In the genomic region with DNA sequence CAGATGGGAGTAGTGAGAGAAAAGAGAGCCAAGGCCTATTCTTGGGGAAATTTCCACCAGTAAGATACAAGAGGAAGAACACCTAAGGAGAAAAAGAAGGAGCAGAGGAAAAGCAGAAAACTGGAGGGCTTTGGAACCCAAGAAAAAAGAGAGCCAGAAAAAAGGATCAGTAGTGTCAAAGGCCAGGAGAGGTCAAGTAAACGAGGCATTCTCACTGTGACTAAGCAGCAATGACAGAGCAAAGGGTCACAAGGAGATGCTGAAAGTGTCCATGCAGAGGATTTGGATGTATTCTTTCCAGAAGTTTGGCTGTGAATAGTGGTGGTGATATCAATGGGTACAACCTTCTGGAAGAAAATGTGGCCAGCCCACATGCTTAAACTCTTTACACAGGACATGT, we compare ENCODE assay signal across 1 cellular context.
TF ChIP-seq lines count a peak whose summit lies in the region.

No MANE protein-coding gene starts in this region.

TF ChIP-seq in GM23338, 12 proteins besides CTCF, POLR2A, EP300 and RAD21 (continued from another document):
- TF ChIP-seq, protein P1, sequence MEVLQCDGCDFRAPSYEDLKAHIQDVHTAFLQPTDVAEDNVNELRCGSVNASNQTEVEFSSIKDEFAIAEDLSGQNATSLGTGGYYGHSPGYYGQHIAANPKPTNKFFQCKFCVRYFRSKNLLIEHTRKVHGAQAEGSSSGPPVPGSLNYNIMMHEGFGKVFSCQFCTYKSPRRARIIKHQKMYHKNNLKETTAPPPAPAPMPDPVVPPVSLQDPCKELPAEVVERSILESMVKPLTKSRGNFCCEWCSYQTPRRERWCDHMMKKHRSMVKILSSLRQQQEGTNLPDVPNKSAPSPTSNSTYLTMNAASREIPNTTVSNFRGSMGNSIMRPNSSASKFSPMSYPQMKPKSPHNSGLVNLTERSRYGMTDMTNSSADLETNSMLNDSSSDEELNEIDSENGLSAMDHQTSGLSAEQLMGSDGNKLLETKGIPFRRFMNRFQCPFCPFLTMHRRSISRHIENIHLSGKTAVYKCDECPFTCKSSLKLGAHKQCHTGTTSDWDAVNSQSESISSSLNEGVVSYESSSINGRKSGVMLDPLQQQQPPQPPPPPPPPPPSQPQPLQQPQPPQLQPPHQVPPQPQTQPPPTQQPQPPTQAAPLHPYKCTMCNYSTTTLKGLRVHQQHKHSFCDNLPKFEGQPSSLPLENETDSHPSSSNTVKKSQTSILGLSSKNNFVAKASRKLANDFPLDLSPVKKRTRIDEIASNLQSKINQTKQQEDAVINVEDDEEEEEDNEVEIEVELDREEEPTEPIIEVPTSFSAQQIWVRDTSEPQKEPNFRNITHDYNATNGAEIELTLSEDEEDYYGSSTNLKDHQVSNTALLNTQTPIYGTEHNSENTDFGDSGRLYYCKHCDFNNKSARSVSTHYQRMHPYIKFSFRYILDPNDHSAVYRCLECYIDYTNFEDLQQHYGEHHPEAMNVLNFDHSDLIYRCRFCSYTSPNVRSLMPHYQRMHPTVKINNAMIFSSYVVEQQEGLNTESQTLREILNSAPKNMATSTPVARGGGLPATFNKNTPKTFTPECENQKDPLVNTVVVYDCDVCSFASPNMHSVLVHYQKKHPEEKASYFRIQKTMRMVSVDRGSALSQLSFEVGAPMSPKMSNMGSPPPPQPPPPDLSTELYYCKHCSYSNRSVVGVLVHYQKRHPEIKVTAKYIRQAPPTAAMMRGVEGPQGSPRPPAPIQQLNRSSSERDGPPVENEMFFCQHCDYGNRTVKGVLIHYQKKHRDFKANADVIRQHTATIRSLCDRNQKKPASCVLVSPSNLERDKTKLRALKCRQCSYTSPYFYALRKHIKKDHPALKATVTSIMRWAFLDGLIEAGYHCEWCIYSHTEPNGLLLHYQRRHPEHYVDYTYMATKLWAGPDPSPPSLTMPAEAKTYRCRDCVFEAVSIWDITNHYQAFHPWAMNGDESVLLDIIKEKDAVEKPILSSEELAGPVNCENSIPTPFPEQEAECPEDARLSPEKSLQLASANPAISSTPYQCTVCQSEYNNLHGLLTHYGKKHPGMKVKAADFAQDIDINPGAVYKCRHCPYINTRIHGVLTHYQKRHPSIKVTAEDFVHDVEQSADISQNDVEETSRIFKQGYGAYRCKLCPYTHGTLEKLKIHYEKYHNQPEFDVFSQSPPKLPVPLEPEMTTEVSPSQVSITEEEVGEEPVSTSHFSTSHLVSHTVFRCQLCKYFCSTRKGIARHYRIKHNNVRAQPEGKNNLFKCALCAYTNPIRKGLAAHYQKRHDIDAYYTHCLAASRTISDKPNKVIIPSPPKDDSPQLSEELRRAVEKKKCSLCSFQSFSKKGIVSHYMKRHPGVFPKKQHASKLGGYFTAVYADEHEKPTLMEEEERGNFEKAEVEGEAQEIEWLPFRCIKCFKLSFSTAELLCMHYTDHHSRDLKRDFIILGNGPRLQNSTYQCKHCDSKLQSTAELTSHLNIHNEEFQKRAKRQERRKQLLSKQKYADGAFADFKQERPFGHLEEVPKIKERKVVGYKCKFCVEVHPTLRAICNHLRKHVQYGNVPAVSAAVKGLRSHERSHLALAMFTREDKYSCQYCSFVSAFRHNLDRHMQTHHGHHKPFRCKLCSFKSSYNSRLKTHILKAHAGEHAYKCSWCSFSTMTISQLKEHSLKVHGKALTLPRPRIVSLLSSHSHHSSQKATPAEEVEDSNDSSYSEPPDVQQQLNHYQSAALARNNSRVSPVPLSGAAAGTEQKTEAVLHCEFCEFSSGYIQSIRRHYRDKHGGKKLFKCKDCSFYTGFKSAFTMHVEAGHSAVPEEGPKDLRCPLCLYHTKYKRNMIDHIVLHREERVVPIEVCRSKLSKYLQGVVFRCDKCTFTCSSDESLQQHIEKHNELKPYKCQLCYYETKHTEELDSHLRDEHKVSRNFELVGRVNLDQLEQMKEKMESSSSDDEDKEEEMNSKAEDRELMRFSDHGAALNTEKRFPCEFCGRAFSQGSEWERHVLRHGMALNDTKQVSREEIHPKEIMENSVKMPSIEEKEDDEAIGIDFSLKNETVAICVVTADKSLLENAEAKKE (CRISPR knock-in tag; IDR thresholded peaks at IDR 0.05), result no peak
- TF ChIP-seq EZH2 (IDR thresholded peaks at IDR 0.05; ENCODE audit: low read depth, unreplicated experiment) (no peak), ZNF331 (CRISPR knock-in tag; IDR thresholded peaks at IDR 0.05; ENCODE audit: low read depth) (no peak), ZNF114 (CRISPR knock-in tag; IDR thresholded peaks at IDR 0.05) (no peak), JUNB (IDR thresholded peaks at IDR 0.05; ENCODE audit: unreplicated experiment) (no peak), POLR2AphosphoS5 (IDR thresholded peaks at IDR 0.05; ENCODE audit: low read depth) (no peak), EZH2phosphoT487 (IDR thresholded peaks at IDR 0.05; ENCODE audit: unreplicated experiment) (no peak)
